In genomic region chr1:182781849-182782586, GRCh38 we compare ENCODE assay signal across 8 cellular contexts. TPM values are rescaled to one million over a fixed set of nuclear protein-coding genes. Genes with fewer than 3 reads are reported as not detected.
DNase-seq lines count a peak whose midpoint lies in the region; ATAC-seq and TF ChIP-seq lines count a peak whose summit lies in the region.

No MANE protein-coding gene starts in this region.

- intact Hi-C loops in dorsolateral prefrontal cortex (cut with DNase I): loop anchor here in 1 of 2 donors (5.0 kb wide), 1 partner anchor 695 kb away; no protein-coding TSS in a partner anchor

- H3K4me3 Mint-ChIP-seq in memory B cell: no peak overlapping the region

- no peaks in the 10 kb centered on the region for H3K36me3 Mint-ChIP-seq in memory B cell

- DNase-seq in activated gamma-delta T cell treated with Interleukin-2 at 50 U/mL for 16 hours (peak; percentile 65), activated gamma-delta T cell (lab: John Stamatoyannopoulos, UW) (no peak), NCI-H748 treated with DMSO at 0.1 percent for 48 hours (lab: John Stamatoyannopoulos, UW) (peak; percentile 45), dorsolateral prefrontal cortex (peak; percentile 20 to 79 (median 66)), memory B cell (ENCODE audit: low spot score in 2 of 2) (peak; percentile 61 to 62)
- DNase-seq in activated CD4-positive, alpha-beta T cell treated with anti-CD3 and anti-CD28 coated beads, Interleukin-2, amount 50 U/mL, for 24 hours (ENCODE audit: low read depth in 1 of 2, low spot score in 1 of 2): peak; percentile 45 to 64
- peak; percentile 20 to 39 for DNase-seq in stimulated activated CD8-positive, alpha-beta memory T cell treated with anti-CD3 and anti-CD28 coated beads, Interleukin-4, amount 100 ng/mL, for 1 hour (ENCODE audit: low read depth in 2 of 2, low spot score in 1 of 2)

- ATAC-seq in HG03432 (IDR thresholded peaks at IDR 0.05; ENCODE audit: unreplicated experiment) (peak; percentile 78), memory B cell (ENCODE audit: low read depth) (peak; percentile 83)

- H3K27me3 ChIP-seq in dorsolateral prefrontal cortex: peaks cover 0 to 3% (median 0%) of the 10 kb centered on the region in 45 donors

- H3K27me3 Mint-ChIP-seq in memory B cell: no peaks in the 10 kb centered on the region

- H3K27ac ChIP-seq in dorsolateral prefrontal cortex: no peak overlapping the region

- no peak overlapping the region for H3K4me3 ChIP-seq in dorsolateral prefrontal cortex

- peaks cover 7% of the 10 kb centered on the region for H3K4me1 Mint-ChIP-seq in memory B cell

- no peak overlapping the region for H3K27ac Mint-ChIP-seq in memory B cell

- TF ChIP-seq CTCF in dorsolateral prefrontal cortex (IDR thresholded peaks at IDR 0.05 in 54 of 56, conservative IDR thresholded peaks at IDR 0.05 in 2 of 56; ENCODE audit: low read depth in 1 of 56, partially characterized antibody in 56 of 56): peak; percentile 25 to 88 (median 74)

- no peaks in the 10 kb centered on the region for H3K9me3 Mint-ChIP-seq in memory B cell

RNA-seq across cellular contexts. Expression of gene NPL, which starts 7.6 kb away (rescaled TPM):
- total RNA-seq in dorsolateral prefrontal cortex: 10 to 100 TPM; 12.3 to 58.6 (median 25.0) TPM

RNA-seq across cellular contexts. Expression of gene DHX9, which starts 57.1 kb away (rescaled TPM):
- 100 to 1,000 TPM in 102 of 120 experiments, 10 to 100 TPM in 18; 81.5 to 144 (median 114) TPM for total RNA-seq in dorsolateral prefrontal cortex
